1 cellular context compared by ENCODE assay signal in the genomic region with DNA sequence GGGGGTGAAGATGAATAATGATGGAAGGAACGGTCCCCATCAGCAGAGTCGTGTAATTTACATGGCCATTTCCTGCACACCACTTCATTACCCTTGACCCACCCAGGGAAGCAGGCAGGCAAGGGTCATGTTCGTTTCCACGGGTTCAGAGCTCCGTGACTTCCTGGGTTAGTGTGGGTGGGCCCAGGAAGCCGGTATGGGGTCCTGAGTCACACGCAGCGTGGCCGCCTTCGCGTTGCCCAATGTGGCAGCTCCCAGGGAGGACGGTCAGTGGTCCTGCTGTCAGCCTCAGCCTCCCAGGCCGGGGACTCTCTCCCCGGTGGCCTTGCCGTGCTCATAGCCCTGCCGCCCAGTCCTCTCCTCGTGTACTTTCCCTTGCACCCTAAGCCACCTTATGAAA.
TF ChIP-seq lines count a peak whose summit lies in the region.

No MANE protein-coding gene starts in this region.

TF ChIP-seq in SK-N-SH, 30 proteins besides CTCF, POLR2A, EP300 and RAD21:
- TF ChIP-seq ZBTB33 (IDR thresholded peaks at IDR 0.05; ENCODE audit: borderline replicate concordance, low read depth) = no peak
- no peak for TF ChIP-seq GABPA (IDR thresholded peaks at IDR 0.05; ENCODE audit: low read depth)
- no peak for TF ChIP-seq NRF1 (IDR thresholded peaks at IDR 0.05; ENCODE audit: low read depth, low read length)
